In the genomic region with DNA sequence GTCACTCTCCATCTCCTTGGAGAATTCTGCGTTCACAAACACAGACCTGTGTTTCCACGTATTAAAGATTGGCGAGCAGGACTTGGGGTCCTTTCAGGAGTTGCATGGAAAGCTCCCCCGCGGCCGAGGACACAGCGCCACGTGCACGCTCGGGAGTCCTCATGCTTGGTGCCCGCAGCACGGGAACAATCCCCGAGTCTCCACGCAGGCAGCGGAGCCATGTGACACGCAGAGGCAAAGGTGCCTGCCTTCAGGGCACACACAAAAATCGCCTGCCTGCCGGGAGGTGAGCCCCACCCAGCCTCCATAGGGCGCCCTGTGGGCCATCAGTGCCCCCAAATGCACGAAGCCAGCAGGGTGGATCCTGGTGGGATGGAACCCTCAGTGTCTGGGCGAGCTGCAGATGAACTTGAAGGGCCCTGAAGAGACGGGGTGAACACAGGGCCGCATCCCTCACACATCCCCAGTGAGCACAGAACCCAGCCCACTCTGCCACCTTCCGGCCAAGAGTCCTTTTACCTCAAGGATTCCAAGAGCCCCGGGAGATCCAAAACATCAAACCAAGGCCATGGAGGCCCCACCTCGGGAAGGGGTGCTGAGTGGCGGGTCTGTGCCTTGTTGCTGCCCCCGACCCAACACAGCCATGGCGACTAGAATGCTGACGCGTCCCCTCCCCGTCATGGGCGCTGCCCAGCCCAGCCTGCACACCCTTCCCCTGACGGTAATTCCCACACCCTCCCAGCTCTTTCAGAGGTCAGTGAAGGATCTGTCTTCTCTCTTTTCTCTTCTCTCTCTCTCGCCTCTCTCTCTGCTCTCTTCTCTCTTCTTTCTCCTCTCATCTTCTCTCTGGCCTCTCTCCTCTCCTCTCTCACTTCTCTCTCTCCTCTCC, we compare ENCODE assay signal across 19 cellular contexts. TPM values are rescaled to one million over a fixed set of nuclear protein-coding genes. Genes with fewer than 3 reads are reported as not detected.
DNase-seq lines count a peak whose midpoint lies in the region; ATAC-seq, FAIRE-seq and TF ChIP-seq lines count a peak whose summit lies in the region.
"Had no signal": no experiment of that assay in that cellular context is flagged by ENCODE, and none has a peak within 500 bp of the region (broad histone marks: within the 10 kb centered on the region; RNA-seq: fewer than 3 reads in every experiment).

No MANE protein-coding gene starts in this region.

- POLR2A ChIA-PET in A549 (lab: Yijun Ruan, JAX) = no interaction called here

- H3K36me3 ChIP-seq in mesendoderm (ENCODE audit: control insufficient read depth, insufficient read depth, low read length) = no peaks in the 10 kb centered on the region
- H3K36me3 ChIP-seq: HAP-1, heart left ventricle, SJCRH30 had no signal

- CTCF ChIA-PET in A549 (lab: Yijun Ruan, JAX) = interaction anchor here (0.9 to 3.1 kb wide), 10 partner anchors 11 to 232 kb away, joined by 3 to 28 read pairs (median 4); no protein-coding TSS in a partner anchor

- H3K27ac ChIP-seq in A549 (no peak overlapping the region), mesendoderm (ENCODE audit: low read depth, low read length) (no peak overlapping the region)
- H3K27ac ChIP-seq: body of pancreas, heart left ventricle, SJCRH30, VCaP had no signal

- TF ChIP-seq EP300 in A549 (IDR thresholded peaks at IDR 0.05) = no peak

- H3K79me2 ChIP-seq in mesendoderm (ENCODE audit: control insufficient read depth, insufficient read depth, low read length) = no peaks in the 10 kb centered on the region

- no peak overlapping the region for H3K4ac ChIP-seq in mesendoderm (ENCODE audit: low read depth, low read length)

- H3K18ac ChIP-seq in mesendoderm (ENCODE audit: low read length) = no peak overlapping the region

- H2BK120ac ChIP-seq in mesendoderm (ENCODE audit: low read depth, low read length) = no peak overlapping the region

- H3K27me3 ChIP-seq in mesendoderm (ENCODE audit: insufficient read depth, low read length, poor library complexity) = no peaks in the 10 kb centered on the region
- H3K27me3 ChIP-seq: body of pancreas, SJCRH30 had no signal

- H2AK5ac ChIP-seq in mesendoderm (ENCODE audit: low read length) = no peak overlapping the region

- H3K9ac ChIP-seq in mesendoderm (ENCODE audit: low read length) = no peak overlapping the region

- H3K9me3 ChIP-seq in A549 = no peaks in the 10 kb centered on the region
- H3K9me3 ChIP-seq: body of pancreas, HAP-1, heart left ventricle, SJCRH30 had no signal

- in situ Hi-C loops in SK-MEL-5 (cut with HindIII; ENCODE audit: low pct_unique_long_range_greater_than_20kb, low sequenced_read_pairs) = no loop called here

- no peak overlapping the region for H2BK15ac ChIP-seq in mesendoderm (replicated peaks; ENCODE audit: low read depth)

- 24% methylated on average over 28 of the region's 35 CpGs for WGBS in A549 (ENCODE audit: missing lambda C conversion rate)
- no CpG with 5 or more reads among the region's 35 CpGs for WGBS in mesendoderm (ENCODE audit: extremely low coverage, insufficient coverage, low lambda C conversion rate)

- ATAC-seq in A549 (peak; percentile 81 to 90), GM18502 (IDR thresholded peaks at IDR 0.05; ENCODE audit: poor library complexity, unreplicated experiment) (no peak), GM21786 (IDR thresholded peaks at IDR 0.05; ENCODE audit: unreplicated experiment) (no peak)
- ATAC-seq: body of pancreas; CD8-positive, alpha-beta T cell; heart left ventricle had no signal

- no peak overlapping the region for H2BK5ac ChIP-seq in mesendoderm (ENCODE audit: low read length)

- H3K4me2 ChIP-seq in A549 (peak overlapping the region; percentile 38; the same call in 1 of the 3 replicates), mesendoderm (ENCODE audit: low read length) (no peak overlapping the region)

- peak; percentile 39 for TF ChIP-seq CTCF in A549 (IDR thresholded peaks at IDR 0.05)

- H3K4me1 ChIP-seq in A549 = no peaks in the 10 kb centered on the region
- no peaks in the 10 kb centered on the region for H3K4me1 ChIP-seq in mesendoderm (ENCODE audit: control insufficient read depth, low read depth, low read length)
- H3K4me1 ChIP-seq: body of pancreas, HAP-1, SJCRH30 had no signal

- H3K56ac ChIP-seq in mesendoderm (ENCODE audit: low read length) = no peak overlapping the region

- H3K23ac ChIP-seq in mesendoderm (ENCODE audit: low read length) = no peak overlapping the region

- H3K79me1 ChIP-seq in mesendoderm (ENCODE audit: low read length) = no peaks in the 10 kb centered on the region

- no peak overlapping the region for H4K5ac ChIP-seq in mesendoderm (ENCODE audit: low read length)

- no peak for FAIRE-seq in A549 (lab: Jason Lieb, UNC)
- FAIRE-seq: endometrium had no signal

- H3K4me3 ChIP-seq in A549 = no peak overlapping the region
- H3K4me3 ChIP-seq in mesendoderm (ENCODE audit: low read length) = no peak overlapping the region
- H3K4me3 ChIP-seq: body of pancreas, HAP-1, heart left ventricle, SJCRH30 had no signal

- no peak for TF ChIP-seq POLR2A in A549 (IDR thresholded peaks at IDR 0.05; ENCODE audit: low read length)

- peak; percentile 44 to 67 for DNase-seq in A549 (ENCODE audit: low read depth in 1 of 2, low spot score in 1 of 2)
- peak; percentile 42 for DNase-seq in Daoy (ENCODE audit: low read depth)
- DNase-seq in SK-MEL-5 (ENCODE audit: low read depth, low spot score) = peak; percentile 42
- peak; percentile 26 for DNase-seq in mesendoderm
- DNase-seq in activated gamma-delta T cell (lab: John Stamatoyannopoulos, UW) = no peak
- DNase-seq in foreskin melanocyte = no peak
- DNase-seq: activated T-cell treated with anti-CD3 and anti-CD28 coated beads for 4 hours; nucleus accumbens; SJCRH30; stimulated activated CD4-positive, alpha-beta T cell treated with anti-CD3 and anti-CD28 coated beads, Interleukin-4, amount 100 ng/mL, for 1 hour had no signal

- H4K8ac ChIP-seq in mesendoderm (ENCODE audit: low read depth, low read length) = no peak overlapping the region

- TF ChIP-seq RAD21 in A549 (conservative IDR thresholded peaks at IDR 0.05 in 1 of 2, IDR thresholded peaks at IDR 0.05 in 1 of 2) = peak; percentile 42 to 50

TF ChIP-seq in A549, 52 proteins besides CTCF, POLR2A, EP300 and RAD21:
- TF ChIP-seq FOSB (CRISPR knock-in tag; IDR thresholded peaks at IDR 0.05) (no peak), SMC3 (IDR thresholded peaks at IDR 0.05) (peak; percentile 50; the same call in 2 of the 3 replicates), EHF (CRISPR knock-in tag; IDR thresholded peaks at IDR 0.05) (no peak), HOXA7 (CRISPR knock-in tag; IDR thresholded peaks at IDR 0.05) (no peak)

RNA-seq across cellular contexts. Expression of a gene that starts 55.9 kb away (rescaled TPM):
- polyA plus RNA-seq in A549 (2011; rRNA removed) = 0.42 and 0.88 TPM in 2 replicates
- 1.1 TPM in 2 replicates for polyA plus RNA-seq in A549 (2012; cell fraction: cytosol; rRNA removed)
- 0.50 and 0.60 TPM in 2 replicates for polyA plus RNA-seq in A549 (2012; cell fraction: nucleus; rRNA removed)
- 1.5 to 1.8 TPM (median 1.6 TPM) in 3 replicates for polyA plus RNA-seq in A549 (2017; fragmentation: RNase III; extraction: RNeasy Plus Mini Kit Qiagen cat#74134 plus additional on column Dnase treatment)
- 0.39 and 0.79 TPM in 2 replicates for polyA minus RNA-seq in A549 (2011; rRNA and poly(A)+ RNA removed)
- total RNA-seq in Daoy (2014; rRNA removed; shearing (Covaris generic)) = 3.9 and 4.4 TPM in 2 replicates
- 0.27 TPM in 1 of 2 replicates, not detected in the other for total RNA-seq in SK-MEL-5 (2014; rRNA removed; shearing (Covaris generic))
- polyA plus RNA-seq in SK-MEL-5 (2015; cell fraction: cytosol; rRNA removed) = 0.18 and 0.20 TPM in 2 replicates
- not detected in 2 replicates for polyA plus RNA-seq in SK-MEL-5 (2015; cell fraction: nucleus; rRNA removed)
- polyA plus RNA-seq in mesendoderm (2013, experiment 1 of 2) = 1.6 TPM
- 1.2 TPM for polyA plus RNA-seq in mesendoderm (2013, experiment 2 of 2)
- total RNA-seq: CD8-positive, alpha-beta T cell had no signal
- polyA plus RNA-seq: IgD-negative memory B cell had no signal

Comparison
In these comparisons a context has a peak if more than half of its experiments do, and no peak if none do; other contexts are left out.
1. ATAC-seq: peak in A549 (2 of 2); none in GM18502 (single experiment) and GM21786 (single experiment).
2. DNase-seq: peak in A549 (2 of 2), Daoy (single experiment), SK-MEL-5 (single experiment) and mesendoderm (single experiment); none in activated gamma-delta T cell (single experiment) and foreskin melanocyte (single experiment).